In the genomic region with DNA sequence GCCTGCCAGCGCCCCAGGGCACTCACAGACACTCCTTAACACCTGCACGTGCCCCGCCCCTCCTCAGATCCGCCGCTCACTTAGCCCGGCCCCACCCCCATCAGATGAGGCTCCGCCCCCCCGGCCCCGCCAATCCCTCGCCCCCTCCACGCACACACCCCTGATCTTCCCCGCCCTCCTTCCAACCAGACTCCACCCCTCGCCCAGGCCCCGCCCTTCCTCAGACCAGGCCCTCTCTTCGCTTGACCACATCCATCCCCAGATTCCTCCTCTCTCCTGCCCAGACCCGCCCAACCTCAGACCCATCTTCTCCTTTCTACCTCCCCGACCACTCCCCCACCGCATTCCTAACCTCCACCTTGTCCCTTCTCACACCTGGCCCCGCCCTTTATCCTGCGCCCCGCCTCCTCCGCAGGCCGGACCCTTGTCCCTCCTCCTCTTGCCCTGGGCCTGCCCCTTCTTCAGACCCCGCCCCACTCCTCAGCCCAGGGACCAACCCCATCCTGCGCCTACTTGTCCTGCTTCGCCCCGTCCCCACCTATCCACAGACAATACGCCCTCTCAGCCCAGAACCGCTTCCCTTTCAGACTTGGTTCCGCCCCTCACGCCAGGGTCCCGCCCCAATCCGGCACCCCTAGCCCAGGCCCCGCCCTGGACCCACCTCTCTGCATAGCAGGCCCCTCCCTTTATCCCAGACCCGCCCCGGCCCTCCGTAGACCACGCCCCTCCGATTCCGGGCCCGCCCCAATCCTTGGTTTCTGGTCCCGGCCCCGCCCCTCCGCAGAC, we compare ENCODE assay signal across 8 cellular contexts. TPM values are rescaled to one million over a fixed set of nuclear protein-coding genes. Genes with fewer than 3 reads are reported as not detected.
DNase-seq lines count a peak whose midpoint lies in the region; ATAC-seq and TF ChIP-seq lines count a peak whose summit lies in the region.

No MANE protein-coding gene starts in this region.

- intact Hi-C loops in activated T-helper 2 cell treated with anti-CD3 and anti-CD28 coated beads, Interferon-gamma antibody, Interleukin-2, Interleukin-4, amounts not matched to agents 10 μg/mL and 5 μg/mL and 100 μg/mL, durations not matched to agents 14 hours and 24 hours and 36 hours (cut with micrococcal nuclease): loop anchor here (1.0 to 5.0 kb wide), 4 partner anchors 114 to 296 kb away; a partner anchor contains a TSS
- intact Hi-C loops in natural killer cell (cut with micrococcal nuclease): loop anchor here (2.0 kb wide), 1 partner anchor 114 kb away; a partner anchor contains a TSS

- peaks cover 20% of the 10 kb centered on the region for H3K4me1 Mint-ChIP-seq in activated T-helper 2 cell treated with anti-CD3 and anti-CD28 coated beads, Interferon-gamma antibody, Interleukin-2, Interleukin-4, amounts not matched to agents 10 μg/mL and 5 μg/mL and 100 μg/mL, durations not matched to agents 14 hours and 24 hours and 36 hours (ENCODE audit: low read depth)
- H3K4me1 Mint-ChIP-seq in natural killer cell: peaks cover 22 to 32% of the 10 kb centered on the region in 2 donors
- peaks cover 24 to 37% of the 10 kb centered on the region in 2 donors for H3K4me1 Mint-ChIP-seq in stimulated activated naive B cell treated with anti-CD40 and anti-IgM and Interleukin-4, amounts not matched to agents 10 μg/mL and 1 μg/mL and 100 μg/mL, for 72 hours

- H3K4me3 Mint-ChIP-seq in activated T-helper 2 cell treated with anti-CD3 and anti-CD28 coated beads, Interferon-gamma antibody, Interleukin-2, Interleukin-4, amounts not matched to agents 10 μg/mL and 5 μg/mL and 100 μg/mL, durations not matched to agents 14 hours and 24 hours and 36 hours (ENCODE audit: low read depth): peak overlapping the region; percentile 85
- peak overlapping the region; percentile 94 for H3K4me3 Mint-ChIP-seq in natural killer cell
- H3K4me3 Mint-ChIP-seq in stimulated activated naive B cell treated with anti-CD40 and anti-IgM and Interleukin-4, amounts not matched to agents 10 μg/mL and 1 μg/mL and 100 μg/mL, for 72 hours: peak overlapping the region; percentile 94 to 98

- peak; percentile 87 to 96 (median 87) for ATAC-seq in natural killer cell
- ATAC-seq in stimulated activated naive B cell treated with anti-CD40 and anti-IgM and Interleukin-4, amounts not matched to agents 10 μg/mL and 1 μg/mL and 100 μg/mL, for 72 hours (replicated peaks): peak; percentile 89 to 92

- TF ChIP-seq CTCF in fibroblast of pulmonary artery (IDR thresholded peaks at IDR 0.05; ENCODE audit: low read length, missing control alignments) (no peak), natural killer cell (IDR thresholded peaks at IDR 0.05) (no peak)

- peaks cover 3% of the 10 kb centered on the region for H3K36me3 Mint-ChIP-seq in activated T-helper 2 cell treated with anti-CD3 and anti-CD28 coated beads, Interferon-gamma antibody, Interleukin-2, Interleukin-4, amounts not matched to agents 10 μg/mL and 5 μg/mL and 100 μg/mL, durations not matched to agents 14 hours and 24 hours and 36 hours (ENCODE audit: low read depth)
- no peaks in the 10 kb centered on the region for H3K36me3 Mint-ChIP-seq in natural killer cell
- peaks cover 3 to 4% of the 10 kb centered on the region in 2 donors for H3K36me3 Mint-ChIP-seq in stimulated activated naive B cell treated with anti-CD40 and anti-IgM and Interleukin-4, amounts not matched to agents 10 μg/mL and 1 μg/mL and 100 μg/mL, for 72 hours

- H3K9me3 Mint-ChIP-seq in activated T-helper 2 cell treated with anti-CD3 and anti-CD28 coated beads, Interferon-gamma antibody, Interleukin-2, Interleukin-4, amounts not matched to agents 10 μg/mL and 5 μg/mL and 100 μg/mL, durations not matched to agents 14 hours and 24 hours and 36 hours: no peaks in the 10 kb centered on the region
- H3K9me3 Mint-ChIP-seq in natural killer cell: no peaks in the 10 kb centered on the region
- H3K9me3 Mint-ChIP-seq in stimulated activated naive B cell treated with anti-CD40 and anti-IgM and Interleukin-4, amounts not matched to agents 10 μg/mL and 1 μg/mL and 100 μg/mL, for 72 hours: peaks cover 0 to 4% of the 10 kb centered on the region in 2 donors

- peak; percentile 94 for DNase-seq in DMS79 treated with DMSO at 0.1 percent for 48 hours (lab: John Stamatoyannopoulos, UW)
- DNase-seq in GOT3 (lab: John Stamatoyannopoulos, UW): peak; percentile 82
- peak; percentile 89 for DNase-seq in LHCN-M2 (ENCODE audit: low read depth)
- peak; percentile 97 for DNase-seq in RPMI8226
- DNase-seq in activated T-helper 2 cell treated with anti-CD3 and anti-CD28 coated beads, Interferon-gamma antibody, Interleukin-2, Interleukin-4, amounts not matched to agents 10 μg/mL and 5 μg/mL and 100 μg/mL, durations not matched to agents 14 hours and 24 hours and 36 hours (ENCODE audit: low spot score): peak; percentile 97
- peak; percentile 97 for DNase-seq in fibroblast of pulmonary artery (ENCODE audit: low read depth)
- DNase-seq in natural killer cell: peak; percentile 96
- peak; percentile 96 for DNase-seq in stimulated activated naive B cell treated with anti-CD40 and anti-IgM and Interleukin-4, amounts not matched to agents 10 μg/mL and 1 μg/mL and 100 μg/mL, for 72 hours

- H3K27ac Mint-ChIP-seq in activated T-helper 2 cell treated with anti-CD3 and anti-CD28 coated beads, Interferon-gamma antibody, Interleukin-2, Interleukin-4, amounts not matched to agents 10 μg/mL and 5 μg/mL and 100 μg/mL, durations not matched to agents 14 hours and 24 hours and 36 hours: peak overlapping the region; percentile 87
- peak overlapping the region; percentile 83 to 91 for H3K27ac Mint-ChIP-seq in natural killer cell
- peak overlapping the region; percentile 95 for H3K27ac Mint-ChIP-seq in stimulated activated naive B cell treated with anti-CD40 and anti-IgM and Interleukin-4, amounts not matched to agents 10 μg/mL and 1 μg/mL and 100 μg/mL, for 72 hours

- peak overlapping the region; percentile 74 for H3K4me3 ChIP-seq in fibroblast of pulmonary artery (replicated peaks; ENCODE audit: low read depth, low read length)

- peaks cover 5% of the 10 kb centered on the region for H3K27me3 Mint-ChIP-seq in activated T-helper 2 cell treated with anti-CD3 and anti-CD28 coated beads, Interferon-gamma antibody, Interleukin-2, Interleukin-4, amounts not matched to agents 10 μg/mL and 5 μg/mL and 100 μg/mL, durations not matched to agents 14 hours and 24 hours and 36 hours (ENCODE audit: low read depth)
- H3K27me3 Mint-ChIP-seq in natural killer cell (ENCODE audit: low read depth in 2 of 2): peaks cover 0 to 3% of the 10 kb centered on the region in 2 donors
- peaks cover 10 to 14% of the 10 kb centered on the region in 2 donors for H3K27me3 Mint-ChIP-seq in stimulated activated naive B cell treated with anti-CD40 and anti-IgM and Interleukin-4, amounts not matched to agents 10 μg/mL and 1 μg/mL and 100 μg/mL, for 72 hours

RNA-seq across cellular contexts. Expression of a gene that starts 0.5 kb away (rescaled TPM):
- total RNA-seq in LHCN-M2 (2014; rRNA removed) (3.3 and 5.3 TPM in 2 replicates), natural killer cell (10 to 100 TPM in 1 of 3 donors, 1 to 10 TPM in 2; 8.0 to 11.5 (median 9.6) TPM)
- 2.6 TPM for polyA plus RNA-seq in LHCN-M2 (2012)
- 11.6 and 11.7 TPM in 2 replicates for total RNA-seq in activated T-helper 2 cell treated with anti-CD3 and anti-CD28 coated beads, Interferon-gamma antibody, Interleukin-2, Interleukin-4, amounts not matched to agents 10 μg/mL and 5 μg/mL and 100 μg/mL, durations not matched to agents 14 hours and 24 hours and 36 hours

RNA-seq across cellular contexts. Expression of a gene that starts 23.7 kb away (rescaled TPM):
- 0.11 and 0.26 TPM in 2 replicates for total RNA-seq in LHCN-M2 (2014; rRNA removed)
- polyA plus RNA-seq in LHCN-M2 (2012): 2.1 TPM
- total RNA-seq in activated T-helper 2 cell treated with anti-CD3 and anti-CD28 coated beads, Interferon-gamma antibody, Interleukin-2, Interleukin-4, amounts not matched to agents 10 μg/mL and 5 μg/mL and 100 μg/mL, durations not matched to agents 14 hours and 24 hours and 36 hours: not detected in 2 replicates
- not detected for total RNA-seq in natural killer cell

RNA-seq across cellular contexts. Expression of a gene that starts 29.8 kb away (rescaled TPM):
- total RNA-seq in LHCN-M2 (2014; rRNA removed) (0.86 and 5.8 TPM in 2 replicates), natural killer cell (not detected)
- polyA plus RNA-seq in LHCN-M2 (2012): 8.2 TPM
- total RNA-seq in activated T-helper 2 cell treated with anti-CD3 and anti-CD28 coated beads, Interferon-gamma antibody, Interleukin-2, Interleukin-4, amounts not matched to agents 10 μg/mL and 5 μg/mL and 100 μg/mL, durations not matched to agents 14 hours and 24 hours and 36 hours: not detected in 2 replicates

RNA-seq across cellular contexts. Expression of a gene that starts 47.1 kb away (rescaled TPM):
- 1.7 and 2.0 TPM in 2 replicates for total RNA-seq in LHCN-M2 (2014; rRNA removed)
- 7.6 TPM for polyA plus RNA-seq in LHCN-M2 (2012)
- total RNA-seq in activated T-helper 2 cell treated with anti-CD3 and anti-CD28 coated beads, Interferon-gamma antibody, Interleukin-2, Interleukin-4, amounts not matched to agents 10 μg/mL and 5 μg/mL and 100 μg/mL, durations not matched to agents 14 hours and 24 hours and 36 hours: 6.4 and 7.0 TPM in 2 replicates
- total RNA-seq in natural killer cell: 10 to 100 TPM; 14.1 to 17.0 (median 14.3) TPM

RNA-seq across cellular contexts. Expression of a gene that starts 47.8 kb away (rescaled TPM):
- 90.9 and 100 TPM in 2 replicates for total RNA-seq in LHCN-M2 (2014; rRNA removed)
- polyA plus RNA-seq in LHCN-M2 (2012): 62.2 TPM
- 122 and 132 TPM in 2 replicates for total RNA-seq in activated T-helper 2 cell treated with anti-CD3 and anti-CD28 coated beads, Interferon-gamma antibody, Interleukin-2, Interleukin-4, amounts not matched to agents 10 μg/mL and 5 μg/mL and 100 μg/mL, durations not matched to agents 14 hours and 24 hours and 36 hours
- total RNA-seq in natural killer cell: 10 to 100 TPM; 80.6 to 86.9 (median 85.3) TPM

Comparison
In these comparisons a context has a peak if more than half of its experiments do, and no peak if none do; other contexts are left out.
1. Peak in every context shown above with its lines: DNase-seq, ATAC-seq and H3K4me3 ChIP-seq.